8 cellular contexts compared by ENCODE assay signal in the genomic region with DNA sequence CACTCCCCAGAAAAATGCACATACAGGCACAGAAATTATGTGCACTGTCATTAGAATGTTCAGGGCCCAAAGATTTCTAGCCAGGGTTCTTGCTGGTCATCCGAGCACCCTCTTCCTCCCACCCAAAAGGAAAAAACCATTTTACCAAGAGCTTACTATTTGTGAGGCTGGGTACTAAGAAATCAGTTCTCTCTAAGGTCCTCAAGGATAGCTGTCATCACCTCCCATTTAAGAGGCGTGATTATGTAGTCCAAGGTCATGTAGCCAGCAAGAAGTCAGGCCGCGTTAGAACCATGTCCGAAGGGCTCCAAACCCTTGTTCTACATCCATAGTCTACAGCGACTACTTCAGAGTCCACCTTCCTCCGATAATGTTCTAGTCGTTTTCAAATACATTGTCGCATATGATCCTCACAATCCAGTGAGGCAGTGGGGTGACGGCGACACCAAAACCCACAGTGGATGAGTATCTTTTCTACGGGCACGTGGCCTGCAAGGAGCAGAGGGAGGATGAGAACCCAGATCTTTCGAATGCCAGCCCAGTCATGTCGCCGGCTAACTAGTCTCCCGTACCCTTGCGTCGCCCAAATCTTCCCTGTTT. TPM values are rescaled to one million over a fixed set of nuclear protein-coding genes. Genes with fewer than 3 reads are reported as not detected.
DNase-seq lines count a peak whose midpoint lies in the region; ATAC-seq and TF ChIP-seq lines count a peak whose summit lies in the region.

No MANE protein-coding gene starts in this region.

- no peaks in the 10 kb centered on the region for H3K9me3 ChIP-seq in osteoblast (ENCODE audit: low read depth, low read length)

- no peak for TF ChIP-seq CTCF in GM10266 (IDR thresholded peaks at IDR 0.05; ENCODE audit: control insufficient read depth, insufficient read depth, low read depth, missing control alignments)
- TF ChIP-seq CTCF in KMS-11 (conservative IDR thresholded peaks at IDR 0.05; ENCODE audit: low read depth, low read length): no peak
- no peak for TF ChIP-seq CTCF in fibroblast of the aortic adventitia (IDR thresholded peaks at IDR 0.05; ENCODE audit: insufficient read depth, low read length)
- no peak for TF ChIP-seq CTCF in osteoblast (IDR thresholded peaks at IDR 0.05; ENCODE audit: extremely low read depth, low read depth, low read length)

- CTCF ChIA-PET in activated CD8-positive, alpha-beta memory T cell treated with anti-CD3 and anti-CD28 coated beads, Interleukin-2, amount 10 ng/mL, durations not matched to agents 7 days and 5 days (lab: Charles Lee): interaction anchor here (0.7 to 2.1 kb wide), 6 partner anchors 9 to 194 kb away, joined by 3 to 12 read pairs (median 4); a partner anchor contains a TSS

- H3K4me2 ChIP-seq in KMS-11 (peak overlapping the region; percentile 64), osteoblast (ENCODE audit: insufficient read depth, low read length) (peak overlapping the region; percentile 89)

- peak overlapping the region; percentile 83 for H3K9ac ChIP-seq in KMS-11

- H2AFZ ChIP-seq in KMS-11 (ENCODE audit: low read depth) (peak overlapping the region; percentile 81), osteoblast (ENCODE audit: low read length) (peak overlapping the region; percentile 95)

- H3K36me3 Mint-ChIP-seq in activated CD8-positive, alpha-beta memory T cell treated with anti-CD3 and anti-CD28 coated beads, Interleukin-2, amount 10 ng/mL, durations not matched to agents 7 days and 5 days: peaks cover 61% of the 10 kb centered on the region

- no peaks in the 10 kb centered on the region; the same call in 1 of the 2 replicates for H3K36me3 ChIP-seq in KMS-11 (ENCODE audit: insufficient read depth)
- peaks cover 64% of the 10 kb centered on the region for H3K36me3 ChIP-seq in osteoblast (ENCODE audit: insufficient read depth, low read length)

- H4K20me1 ChIP-seq in KMS-11 (ENCODE audit: insufficient read depth) (no peaks in the 10 kb centered on the region), osteoblast (ENCODE audit: insufficient read depth, low read length) (peaks cover 6% of the 10 kb centered on the region)

- H3K4me3 ChIP-seq in KMS-11 (IDR thresholded peaks at IDR 0.05; ENCODE audit: insufficient read depth, low read depth, low read length): no peak overlapping the region
- H3K4me3 ChIP-seq in fibroblast of the aortic adventitia (ENCODE audit: low read depth, low read length): peak overlapping the region; percentile 100
- H3K4me3 ChIP-seq in osteoblast (ENCODE audit: insufficient read depth, low read length): peak overlapping the region; percentile 93

- peak overlapping the region; percentile 94 for H3K4me3 Mint-ChIP-seq in activated CD8-positive, alpha-beta memory T cell treated with anti-CD3 and anti-CD28 coated beads, Interleukin-2, amount 10 ng/mL, durations not matched to agents 7 days and 5 days

- peak; percentile 35 for ATAC-seq in GM21723 (IDR thresholded peaks at IDR 0.05; ENCODE audit: unreplicated experiment)
- ATAC-seq in activated CD8-positive, alpha-beta memory T cell treated with anti-CD3 and anti-CD28 coated beads, Interleukin-2, amount 10 ng/mL, durations not matched to agents 7 days and 5 days: peak; percentile 54

- H3K9me3 Mint-ChIP-seq in activated CD8-positive, alpha-beta memory T cell treated with anti-CD3 and anti-CD28 coated beads, Interleukin-2, amount 10 ng/mL, durations not matched to agents 7 days and 5 days (ENCODE audit: low read depth): no peaks in the 10 kb centered on the region

- peak; percentile 22 for DNase-seq in GM10266 (ENCODE audit: extremely low spot score)
- peak; percentile 71 for DNase-seq in activated CD8-positive, alpha-beta memory T cell treated with anti-CD3 and anti-CD28 coated beads, Interleukin-2, amount 10 ng/mL, durations not matched to agents 7 days and 5 days
- DNase-seq in fibroblast of the aortic adventitia (ENCODE audit: low read depth): no peak
- peak; percentile 80 for DNase-seq in osteoblast (ENCODE audit: insufficient read length, low spot score, missing footprints)
- no peak for DNase-seq in NK-92 (lab: John Stamatoyannopoulos, UW; ENCODE audit: unreplicated experiment)
- no peak for DNase-seq in NCI-H345 treated with DMSO at 0.1 percent for 48 hours (lab: John Stamatoyannopoulos, UW; ENCODE audit: unreplicated experiment)

- no peaks in the 10 kb centered on the region for H3K27me3 Mint-ChIP-seq in activated CD8-positive, alpha-beta memory T cell treated with anti-CD3 and anti-CD28 coated beads, Interleukin-2, amount 10 ng/mL, durations not matched to agents 7 days and 5 days

- H3K27me3 ChIP-seq in KMS-11 (ENCODE audit: insufficient read depth, low read depth) (no peaks in the 10 kb centered on the region), osteoblast (ENCODE audit: insufficient read depth, low read length) (no peaks in the 10 kb centered on the region)

- H3K79me2 ChIP-seq in KMS-11 (ENCODE audit: insufficient read depth, low read depth) (peaks cover 34% of the 10 kb centered on the region; the same call in 1 of the 2 replicates), osteoblast (ENCODE audit: insufficient read depth, low read length) (peaks cover 62% of the 10 kb centered on the region)

- H3K4me1 Mint-ChIP-seq in activated CD8-positive, alpha-beta memory T cell treated with anti-CD3 and anti-CD28 coated beads, Interleukin-2, amount 10 ng/mL, durations not matched to agents 7 days and 5 days: peaks cover 62% of the 10 kb centered on the region

- peaks cover 15% of the 10 kb centered on the region for H3K4me1 ChIP-seq in KMS-11 (ENCODE audit: low read depth, poor library complexity, severe bottlenecking)
- peaks cover 22% of the 10 kb centered on the region for H3K4me1 ChIP-seq in osteoblast (ENCODE audit: insufficient read depth, low read length)

- H3K27ac ChIP-seq in KMS-11: peak overlapping the region; percentile 59
- H3K27ac ChIP-seq in osteoblast (ENCODE audit: low read depth, low read length): peak overlapping the region; percentile 83

- H3K27ac Mint-ChIP-seq in activated CD8-positive, alpha-beta memory T cell treated with anti-CD3 and anti-CD28 coated beads, Interleukin-2, amount 10 ng/mL, durations not matched to agents 7 days and 5 days: peak overlapping the region; percentile 92

RNA-seq across cellular contexts. Expression of a gene that starts 0.6 kb away (rescaled TPM):
- total RNA-seq in activated CD8-positive, alpha-beta memory T cell treated with anti-CD3 and anti-CD28 coated beads, Interleukin-2, amount 10 ng/mL, durations not matched to agents 7 days and 5 days: 10 to 100 TPM; 44.2 to 59.8 TPM
- total RNA-seq in fibroblast of the aortic adventitia (ENCODE audit: low replicate concordance) (27.5 and 41.5 TPM in 2 replicates), osteoblast (34.2 and 39.8 TPM in 2 replicates)

RNA-seq across cellular contexts. Expression of a gene that starts 0.8 kb away (rescaled TPM):
- total RNA-seq in activated CD8-positive, alpha-beta memory T cell treated with anti-CD3 and anti-CD28 coated beads, Interleukin-2, amount 10 ng/mL, durations not matched to agents 7 days and 5 days: 10 to 100 TPM; 71.8 to 93.5 TPM
- total RNA-seq in fibroblast of the aortic adventitia (ENCODE audit: low replicate concordance) (40.1 and 110 TPM in 2 replicates), osteoblast (100 and 119 TPM in 2 replicates)

RNA-seq across cellular contexts. Expression of a gene that starts 11.8 kb away (rescaled TPM):
- 10 to 100 TPM; 20.6 to 22.5 TPM for total RNA-seq in activated CD8-positive, alpha-beta memory T cell treated with anti-CD3 and anti-CD28 coated beads, Interleukin-2, amount 10 ng/mL, durations not matched to agents 7 days and 5 days
- total RNA-seq in fibroblast of the aortic adventitia (ENCODE audit: low replicate concordance) (26.2 and 31.1 TPM in 2 replicates), osteoblast (33.9 and 37.6 TPM in 2 replicates)

RNA-seq across cellular contexts. Expression of a gene that starts 12.1 kb away (rescaled TPM):
- under 1 TPM in 1 of 2 experiments, not detected in 1; 0.49 TPM for total RNA-seq in activated CD8-positive, alpha-beta memory T cell treated with anti-CD3 and anti-CD28 coated beads, Interleukin-2, amount 10 ng/mL, durations not matched to agents 7 days and 5 days
- total RNA-seq in fibroblast of the aortic adventitia (ENCODE audit: low replicate concordance) (5.1 and 5.5 TPM in 2 replicates), osteoblast (2.7 and 2.9 TPM in 2 replicates)

Comparison
In these comparisons a context has a peak if more than half of its experiments do, and no peak if none do; other contexts are left out.
1. DNase-seq: peak in GM10266 (single experiment), activated CD8-positive, alpha-beta memory T cell treated with anti-CD3 and anti-CD28 coated beads, Interleukin-2, amount 10 ng/mL, durations not matched to agents 7 days and 5 days (single experiment) and osteoblast (single experiment); none in fibroblast of the aortic adventitia (single experiment), NK-92 (single experiment) and NCI-H345 treated with DMSO at 0.1 percent for 48 hours (single experiment).